1 cellular context compared by ENCODE assay signal in genomic region chr16:69339289-69340094, GRCh38.
TF ChIP-seq lines count a peak whose summit lies in the region.

Gene COG8, minus strand, starts transcription at chr16:69339564. Its CDS starts 12 bp downstream, at chr16:69339552.
Gene NIP7, plus strand, starts transcription at chr16:69339772. Its CDS starts 58 bp downstream, at chr16:69339830.

TF ChIP-seq in K562, 482 proteins besides CTCF, POLR2A, EP300 and RAD21 (continued from another document and continues in another):
- peak; percentile 98 for TF ChIP-seq HINFP (tag; conservative IDR thresholded peaks at IDR 0.05; ENCODE audit: low read depth)
- TF ChIP-seq E2F5 (CRISPR knock-in tag; IDR thresholded peaks at IDR 0.05): no peak; the same call in 1 of the 2 replicates
- peak; percentile 68 for TF ChIP-seq L3MBTL2 (IDR thresholded peaks at IDR 0.05)
- no peak for TF ChIP-seq ZNF140 (CRISPR knock-in tag; IDR thresholded peaks at IDR 0.05)
- TF ChIP-seq CBX3 (IDR thresholded peaks at IDR 0.05; ENCODE audit: borderline replicate concordance in 1 of 2, low read length in 2 of 2): peak in 1 of 2 experiments; percentile 60; a peak in 1 of 3 replicates
- 0 out of 2 replicates have a peak, but pooled peaks have one; percentile 1 for TF ChIP-seq E2F1 (CRISPR knock-in tag; IDR thresholded peaks at IDR 0.05)
- no peak for TF ChIP-seq GTF2F1 (IDR thresholded peaks at IDR 0.05; ENCODE audit: low read depth, low read length)
- TF ChIP-seq CTBP1 (IDR thresholded peaks at IDR 0.05; ENCODE audit: borderline replicate concordance): peak; percentile 89
- peak in 1 of 2 experiments; percentile 79; a peak in 2 of 4 replicates for TF ChIP-seq MLLT1 (IDR thresholded peaks at IDR 0.05)
- TF ChIP-seq ZNF75A (CRISPR knock-in tag; IDR thresholded peaks at IDR 0.05): no peak
- 0 out of 2 replicates have a peak, but pooled peaks have one; percentile 28 for TF ChIP-seq DPF2 (IDR thresholded peaks at IDR 0.05)
- TF ChIP-seq RREB1 (CRISPR knock-in tag; IDR thresholded peaks at IDR 0.05): 0 out of 2 replicates have a peak, but pooled peaks have one; percentile 13
- no peak for TF ChIP-seq ZNF133 (CRISPR knock-in tag; IDR thresholded peaks at IDR 0.05)
- TF ChIP-seq SP1 (CRISPR knock-in tag; IDR thresholded peaks at IDR 0.05): peak; percentile 73; the same call in 1 of the 2 replicates
- peak; percentile 95 to 98 for TF ChIP-seq MNT (conservative IDR thresholded peaks at IDR 0.05)
- no peak for TF ChIP-seq ZNF217 (CRISPR knock-in tag; IDR thresholded peaks at IDR 0.05)
- TF ChIP-seq CCNT2 (IDR thresholded peaks at IDR 0.05; ENCODE audit: borderline replicate concordance, extremely low read depth, insufficient read length, low read depth, low read length): peak; percentile 21
- TF ChIP-seq CAMTA2 (CRISPR knock-in tag; conservative IDR thresholded peaks at IDR 0.05): no peak
- peak; percentile 40 for TF ChIP-seq HNRNPLL (IDR thresholded peaks at IDR 0.05; ENCODE audit: low read depth, low read length, poor library complexity, severe bottlenecking)
- TF ChIP-seq ZNF639 (CRISPR knock-in tag; conservative IDR thresholded peaks at IDR 0.05 in 1 of 2, IDR thresholded peaks at IDR 0.05 in 1 of 2): peak in 1 of 2 experiments; percentile 95; a peak in 2 of 4 replicates
- peak; percentile 92; the same call in 1 of the 2 replicates for TF ChIP-seq PREB (CRISPR knock-in tag; IDR thresholded peaks at IDR 0.05)
- TF ChIP-seq ARID4B (CRISPR knock-in tag; IDR thresholded peaks at IDR 0.05): peak; percentile 95
- TF ChIP-seq ZNF253 (CRISPR knock-in tag; conservative IDR thresholded peaks at IDR 0.05): no peak
- TF ChIP-seq PURB (CRISPR knock-in tag; IDR thresholded peaks at IDR 0.05; ENCODE audit: low read depth): no peak
- no peak for TF ChIP-seq RFX1 (IDR thresholded peaks at IDR 0.05)
- peak; percentile 17; the same call in 1 of the 2 replicates for TF ChIP-seq ZC3H11A (IDR thresholded peaks at IDR 0.05; ENCODE audit: low read depth, low read length)
- no peak for TF ChIP-seq ZNF24 (IDR thresholded peaks at IDR 0.05)
- TF ChIP-seq NFE2L1 (tag; IDR thresholded peaks at IDR 0.05; ENCODE audit: borderline replicate concordance, low read depth): no peak
- TF ChIP-seq ZNF143 (CRISPR knock-in tag; IDR thresholded peaks at IDR 0.05): no peak
- peak; percentile 98 for TF ChIP-seq ETV5 (CRISPR knock-in tag; IDR thresholded peaks at IDR 0.05; ENCODE audit: low read depth)
- peak; percentile 62 for TF ChIP-seq MXI1 (IDR thresholded peaks at IDR 0.05; ENCODE audit: low read depth, low read length)
- no peak for TF ChIP-seq IRF9 (tag; IDR thresholded peaks at IDR 0.05)
- peak; percentile 97 for TF ChIP-seq TAF1 (IDR thresholded peaks at IDR 0.05; ENCODE audit: control insufficient read depth, extremely low read depth, insufficient read depth, low read length, severe bottlenecking)
- peak; percentile 95 for TF ChIP-seq KAT7 (CRISPR knock-in tag; IDR thresholded peaks at IDR 0.05; ENCODE audit: borderline replicate concordance)
- peak; percentile 92 for TF ChIP-seq TBP (optimal IDR thresholded peaks at IDR 0.05; ENCODE audit: low read depth, low read length)
- TF ChIP-seq SIN3B (IDR thresholded peaks at IDR 0.05; ENCODE audit: low read depth): peak; percentile 90
- no peak for TF ChIP-seq DMBX1 (CRISPR knock-in tag; IDR thresholded peaks at IDR 0.05; ENCODE audit: borderline replicate concordance)
- TF ChIP-seq CREM (IDR thresholded peaks at IDR 0.05; ENCODE audit: low read depth): peak; percentile 97
- TF ChIP-seq CREB1 (IDR thresholded peaks at IDR 0.05): peak; percentile 88
- peak; percentile 93 for TF ChIP-seq CREB1 (CRISPR knock-in tag; IDR thresholded peaks at IDR 0.05)
